In genomic region chr6:42049116-42049809, GRCh38 we compare ENCODE assay signal across 8 cellular contexts. TPM values are rescaled to one million over a fixed set of nuclear protein-coding genes. Genes with fewer than 3 reads are reported as not detected.
DNase-seq lines count a peak whose midpoint lies in the region; ATAC-seq and TF ChIP-seq lines count a peak whose summit lies in the region.

No MANE protein-coding gene starts in this region.

- H4K20me1 ChIP-seq in SK-N-SH (ENCODE audit: insufficient read depth): no peaks in the 10 kb centered on the region

- H3K9ac ChIP-seq in SK-N-SH: peak overlapping the region; percentile 74

- H3K9me3 Mint-ChIP-seq in activated T-helper 17 cell treated with anti-CD3 and anti-CD28 coated beads, Interleukin-2, amount 50 U/mL, for 72 hours: no peaks in the 10 kb centered on the region

- peak overlapping the region; percentile 89 for H3K27ac Mint-ChIP-seq in activated T-helper 17 cell treated with anti-CD3 and anti-CD28 coated beads, Interleukin-2, amount 50 U/mL, for 72 hours

- no peaks in the 10 kb centered on the region for H3K27me3 ChIP-seq in SK-N-SH (ENCODE audit: insufficient read depth)
- no peaks in the 10 kb centered on the region for H3K27me3 ChIP-seq in stomach

- H3K4me1 Mint-ChIP-seq in activated T-helper 17 cell treated with anti-CD3 and anti-CD28 coated beads, Interleukin-2, amount 50 U/mL, for 72 hours: peaks cover 26% of the 10 kb centered on the region

- POLR2A ChIA-PET in SK-N-SH (lab: Yijun Ruan, JAX): interaction anchor here (1.4 to 1.7 kb wide), 2 partner anchors 110 to 128 kb away, joined by 3 to 4 read pairs; partner anchors contain the start of genes BYSL and MED20

- no peak for DNase-seq in SK-N-SH
- no peak for DNase-seq in stomach
- no peak for DNase-seq in KBM-7

- TF ChIP-seq CTCF in SK-N-SH (IDR thresholded peaks at IDR 0.05): no peak
- TF ChIP-seq CTCF in stomach (IDR thresholded peaks at IDR 0.05): no peak

- no peaks in the 10 kb centered on the region for H3K27me3 Mint-ChIP-seq in activated T-helper 17 cell treated with anti-CD3 and anti-CD28 coated beads, Interleukin-2, amount 50 U/mL, for 72 hours

- no peak for TF ChIP-seq EP300 in SK-N-SH (IDR thresholded peaks at IDR 0.05; ENCODE audit: borderline replicate concordance in 1 of 2, low read depth in 1 of 2, low read length in 1 of 2)
- no peak for TF ChIP-seq EP300 in stomach (IDR thresholded peaks at IDR 0.05)

- H3F3A ChIP-seq in SK-N-SH (replicated peaks; ENCODE audit: insufficient read depth): peaks cover 15% of the 10 kb centered on the region

- H3K36me3 Mint-ChIP-seq in activated T-helper 17 cell treated with anti-CD3 and anti-CD28 coated beads, Interleukin-2, amount 50 U/mL, for 72 hours (ENCODE audit: low read depth): peaks cover 76% of the 10 kb centered on the region

- intact Hi-C loops in stomach (cut with DNase I; ENCODE audit: low total_unique reads): loop anchor here (10.0 kb wide), 2 partner anchors 114 to 264 kb away; partner anchors contain the start of genes PRICKLE4 and TOMM6

- H3K79me2 ChIP-seq in SK-N-SH (ENCODE audit: insufficient read depth): peaks cover 17% of the 10 kb centered on the region; the same call in 1 of the 2 replicates

- H3K4me2 ChIP-seq in SK-N-SH: peak overlapping the region; percentile 99

- WGBS in SK-N-SH (ENCODE audit: low lambda C conversion rate): 91% methylated on average over 36 of the region's 36 CpGs
- WGBS in stomach, 5 donors: 49 to 59% (median 56%) methylated on average over 30 to 36 of the region's 36 CpGs

- H3K4me1 ChIP-seq in SK-N-SH (ENCODE audit: control insufficient read depth in 1 of 2, insufficient read depth in 2 of 2, low read depth in 1 of 2, low read length in 1 of 2) (peaks cover 9 to 13% of the 10 kb centered on the region in 2 experiments; a peak in 2 of 4 replicates), stomach (peaks cover 59 to 87% (median 81%) of the 10 kb centered on the region in 4 donors)

- no peak for TF ChIP-seq RAD21 in SK-N-SH (IDR thresholded peaks at IDR 0.05; ENCODE audit: low read length)

- no peak for TF ChIP-seq POLR2A in stomach (IDR thresholded peaks at IDR 0.05)

- in situ Hi-C loops in KBM-7 (cut with MboI; ENCODE audit: low pct_unique_long_range_greater_than_20kb, low sequenced_read_pairs): loop anchor here (10.0 to 25.0 kb wide), 2 partner anchors 112 to 264 kb away; partner anchors contain the start of genes CCND3, PRICKLE4 and TOMM6

- no peak overlapping the region for H3K27ac ChIP-seq in SK-N-SH (ENCODE audit: low read depth in 2 of 2, low read length in 1 of 2)
- peak overlapping the region; percentile 92 to 95 (median 93) for H3K27ac ChIP-seq in stomach

- peaks cover 13 to 22% of the 10 kb centered on the region in 2 experiments for H3K36me3 ChIP-seq in SK-N-SH (replicated peaks in 1 of 2; ENCODE audit: control insufficient read depth in 1 of 2, insufficient read depth in 2 of 2, low read length in 1 of 2)
- H3K36me3 ChIP-seq in stomach: peaks cover 8 to 27% (median 25%) of the 10 kb centered on the region in 4 donors

- H3K4me3 Mint-ChIP-seq in activated T-helper 17 cell treated with anti-CD3 and anti-CD28 coated beads, Interleukin-2, amount 50 U/mL, for 72 hours: peak overlapping the region; percentile 97

- no peaks in the 10 kb centered on the region for H3K9me2 ChIP-seq in SK-N-SH

- CTCF ChIA-PET in SK-N-SH (lab: Yijun Ruan, JAX): interaction anchor here (0.6 to 9.1 kb wide), 6 partner anchors 10 to 360 kb away, joined by 3 to 118 read pairs (median 4); partner anchors contain the start of genes MED20, PRICKLE4 and TOMM6

- H3K4me3 ChIP-seq in SK-N-SH (ENCODE audit: low read depth in 2 of 2, low read length in 1 of 2) (peak overlapping the region; percentile 73 to 82; a peak in 3 of 4 replicates), iPS-18c (ENCODE audit: insufficient read depth, low read depth, low read length) (peak overlapping the region; percentile 87; the same call in 1 of the 2 replicates), stomach (peak overlapping the region; percentile 71 to 86 (median 84))

- ATAC-seq in SK-N-SH treated with all-trans-retinoic acid at 6 μM for 48 hours (no peak), GM18498 (IDR thresholded peaks at IDR 0.05; ENCODE audit: unreplicated experiment) (no peak), HG03175 (IDR thresholded peaks at IDR 0.05; ENCODE audit: unreplicated experiment) (no peak)
- ATAC-seq in activated T-helper 17 cell treated with anti-CD3 and anti-CD28 coated beads, Interleukin-2, amount 50 U/mL, for 72 hours (replicated peaks): no peak

- H2AFZ ChIP-seq in SK-N-SH (ENCODE audit: low read depth): peak overlapping the region; percentile 99

- no peaks in the 10 kb centered on the region for H3K9me3 ChIP-seq in SK-N-SH
- H3K9me3 ChIP-seq in iPS-18c (ENCODE audit: control insufficient read depth, insufficient read depth, low read length): peaks cover 3% of the 10 kb centered on the region
- H3K9me3 ChIP-seq in stomach: no peaks in the 10 kb centered on the region

TF ChIP-seq in SK-N-SH, 30 proteins besides CTCF, POLR2A, EP300 and RAD21:
- TF ChIP-seq RFX5 (IDR thresholded peaks at IDR 0.05; ENCODE audit: low read length) (no peak), FOXJ3 (CRISPR knock-in tag; IDR thresholded peaks at IDR 0.05) (no peak), RCOR1 (IDR thresholded peaks at IDR 0.05; ENCODE audit: low read length) (no peak), SIN3A (IDR thresholded peaks at IDR 0.05; ENCODE audit: borderline replicate concordance, low read depth, low read length) (no peak), FOXM1 (IDR thresholded peaks at IDR 0.05; ENCODE audit: low read depth) (no peak), NRF1 (IDR thresholded peaks at IDR 0.05; ENCODE audit: low read depth, low read length) (no peak), POLR2AphosphoS5 (IDR thresholded peaks at IDR 0.05; ENCODE audit: low read depth, low read length) (no peak), YY1 (IDR thresholded peaks at IDR 0.05; ENCODE audit: low read depth) (no peak), TAF1 (IDR thresholded peaks at IDR 0.05; ENCODE audit: borderline replicate concordance, low read depth, low read length) (no peak)

TF ChIP-seq in SK-N-SH treated with all-trans-retinoic acid at 6 μM for 48 hours, 23 proteins besides CTCF, POLR2A, EP300 and RAD21:
- no peak for TF ChIP-seq CSRNP3 (CRISPR knock-in tag; IDR thresholded peaks at IDR 0.05)

RNA-seq across cellular contexts. Expression of gene TAF8, which starts 1.1 kb away (rescaled TPM):
- polyA plus RNA-seq in SK-N-SH (2012; rRNA removed): 21.7 and 27.8 TPM in 2 replicates
- polyA plus RNA-seq in SK-N-SH (2012; cell fraction: cytosol; rRNA removed): 16.9 and 17.1 TPM in 2 replicates
- 24.3 and 33.4 TPM in 2 replicates for polyA plus RNA-seq in SK-N-SH (2012; cell fraction: nucleus; rRNA removed)
- total RNA-seq in activated T-helper 17 cell treated with anti-CD3 and anti-CD28 coated beads, Interleukin-2, amount 50 U/mL, for 72 hours: 10 to 100 TPM; 48.8 to 60.9 TPM
- total RNA-seq in stomach: 10 to 100 TPM in 4 of 5 donors, 1 to 10 TPM in 1; 3.8 to 24.6 (median 21.4) TPM
- polyA plus RNA-seq in stomach: 10 to 100 TPM; 10.7 to 13.4 (median 11.6) TPM

Comparison
In these comparisons a context has a peak if more than half of its experiments do, and no peak if none do; other contexts are left out.
1. H3K27ac ChIP-seq: peak in stomach (5 of 5); none in SK-N-SH (0 of 2).
2. Peak in every context shown above with its lines, with median percentiles within 50 percentile points of each other: H3K4me3 ChIP-seq.